ENCODE assay signal across 8 cellular contexts in the genomic region with DNA sequence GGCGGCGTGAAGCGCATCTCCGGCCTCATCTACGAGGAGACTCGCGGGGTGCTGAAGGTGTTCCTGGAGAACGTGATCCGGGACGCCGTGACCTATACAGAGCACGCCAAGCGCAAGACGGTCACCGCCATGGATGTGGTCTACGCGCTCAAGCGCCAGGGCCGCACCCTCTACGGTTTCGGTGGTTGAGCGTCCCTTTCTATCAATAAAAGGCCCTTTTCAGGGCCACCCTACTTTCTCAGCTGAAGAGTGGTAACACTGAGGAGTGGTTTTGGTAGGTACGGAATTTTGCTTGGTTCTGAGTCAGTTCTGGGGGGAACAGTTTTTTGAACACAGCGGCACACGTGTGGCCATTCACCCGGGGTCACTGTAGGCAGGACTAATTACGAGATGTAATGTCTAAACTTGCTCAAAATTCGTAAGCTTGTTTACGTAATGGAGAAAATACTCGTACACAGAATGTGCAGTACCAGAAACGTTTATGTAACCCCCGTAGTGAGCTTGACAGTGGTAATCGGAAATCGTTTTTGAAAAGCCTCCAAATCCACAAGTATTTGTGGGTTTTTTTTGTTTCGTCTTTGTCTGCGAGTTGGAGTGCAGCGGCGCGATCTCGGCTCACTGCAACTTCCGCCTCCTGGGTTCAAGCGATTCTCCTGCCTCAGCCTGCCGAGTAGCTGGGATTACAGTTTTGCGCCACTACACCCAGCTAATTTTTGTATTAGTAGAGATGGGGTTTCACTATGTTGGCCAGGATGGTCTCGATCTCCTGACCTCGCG.
DNase-seq lines count a peak whose midpoint lies in the region; ATAC-seq, FAIRE-seq and TF ChIP-seq lines count a peak whose summit lies in the region.
"Not testable (repeated sequence)": the region's sequence is repeated elsewhere in the genome, so short reads cannot be mapped to it uniquely, and the experiment has no call there.

No MANE protein-coding gene starts in this region.

- not testable (repeated sequence) for FAIRE-seq in A549 (lab: Jason Lieb, UNC)

- CTCF ChIA-PET in A549 (lab: Yijun Ruan, JAX), result interaction anchor here (0.9 to 1.5 kb wide), 3 partner anchors 66 to 647 kb away, joined by 4 read pairs; a partner anchor contains a TSS

- H3K4me3 ChIP-seq in A549 (peak overlapping the region; percentile 45), MG63 (peak overlapping the region; percentile 87), cardiac muscle cell (peak overlapping the region; percentile 74)

- TF ChIP-seq POLR2A in A549 (IDR thresholded peaks at IDR 0.05; ENCODE audit: low read length), result not testable (repeated sequence)

- H3K4me2 ChIP-seq in A549, result peak overlapping the region; percentile 64

- H3K27ac ChIP-seq in A549 (peak overlapping the region; percentile 66 to 85), cardiac muscle cell (peak overlapping the region; percentile 60)

- H3K36me3 ChIP-seq in MG63, cardiac muscle cell: not testable (repeated sequence)

- ATAC-seq in A549 (peak; percentile 84), GM18517 (IDR thresholded peaks at IDR 0.05; ENCODE audit: unreplicated experiment) (peak; percentile 51), HG02763 (IDR thresholded peaks at IDR 0.05; ENCODE audit: unreplicated experiment) (peak; percentile 51), SK-N-SH treated with all-trans-retinoic acid at 6 μM for 48 hours (peak; percentile 78), omental fat pad (ENCODE audit: low FRiP score) (peak; percentile 79)

- not testable (repeated sequence) for TF ChIP-seq RAD21 in A549 (conservative IDR thresholded peaks at IDR 0.05 in 1 of 2, IDR thresholded peaks at IDR 0.05 in 1 of 2)

- not testable (repeated sequence) for H3K9me3 ChIP-seq in A549; MG63; cardiac muscle cell (ENCODE audit: low read depth)

- H3K27me3 ChIP-seq in MG63, cardiac muscle cell: not testable (repeated sequence)

- H3K4me1 ChIP-seq in A549; cardiac muscle cell (ENCODE audit: low read depth): not testable (repeated sequence)

- peak in 1 of 2 experiments; percentile 42 for DNase-seq in A549 (ENCODE audit: low read depth in 1 of 2, low spot score in 1 of 2)
- DNase-seq in MG63, result peak; percentile 82
- peak; percentile 79 for DNase-seq in amniotic epithelial cell (ENCODE audit: low read depth)
- DNase-seq in cardiac muscle cell (ENCODE audit: low read depth in 1 of 2, low spot score in 1 of 2), result peak in 1 of 2 donors; percentile 85
- DNase-seq in omental fat pad (ENCODE audit: low spot score), result not testable (repeated sequence)

- TF ChIP-seq EP300 in A549 (IDR thresholded peaks at IDR 0.05), result not testable (repeated sequence)

- 53% methylated on average over 24 of the region's 47 CpGs for WGBS in A549 (ENCODE audit: missing lambda C conversion rate)

- not testable (repeated sequence) for TF ChIP-seq CTCF in A549 (IDR thresholded peaks at IDR 0.05); cardiac muscle cell (IDR thresholded peaks at IDR 0.05; ENCODE audit: low read depth, low read length); omental fat pad (IDR thresholded peaks at IDR 0.05)

- POLR2A ChIA-PET in A549 (lab: Yijun Ruan, JAX), result interaction anchor here (0.8 to 3.1 kb wide), 7 partner anchors 10 to 69 kb away, joined by 3 to 35 read pairs (median 15); a partner anchor contains a TSS

TF ChIP-seq in A549, 52 proteins besides CTCF, POLR2A, EP300 and RAD21:
- TF ChIP-seq HOXA7 (CRISPR knock-in tag; IDR thresholded peaks at IDR 0.05) (peak; percentile 71; the same call in 1 of the 2 replicates), FOSB (CRISPR knock-in tag; IDR thresholded peaks at IDR 0.05) (peak; percentile 75; the same call in 1 of the 2 replicates), TFCP2L1 (CRISPR knock-in tag; IDR thresholded peaks at IDR 0.05) (peak; percentile 78; the same call in 1 of the 2 replicates), TP53 (CRISPR knock-in tag; IDR thresholded peaks at IDR 0.05) (0 out of 2 replicates have a peak, but pooled peaks have one; percentile 34), JUN (IDR thresholded peaks at IDR 0.05) (peak; percentile 78 to 86; a peak in 3 of 5 replicates), RARB (CRISPR knock-in tag; IDR thresholded peaks at IDR 0.05) (peak; percentile 89)
- TF ChIP-seq, protein P1, sequence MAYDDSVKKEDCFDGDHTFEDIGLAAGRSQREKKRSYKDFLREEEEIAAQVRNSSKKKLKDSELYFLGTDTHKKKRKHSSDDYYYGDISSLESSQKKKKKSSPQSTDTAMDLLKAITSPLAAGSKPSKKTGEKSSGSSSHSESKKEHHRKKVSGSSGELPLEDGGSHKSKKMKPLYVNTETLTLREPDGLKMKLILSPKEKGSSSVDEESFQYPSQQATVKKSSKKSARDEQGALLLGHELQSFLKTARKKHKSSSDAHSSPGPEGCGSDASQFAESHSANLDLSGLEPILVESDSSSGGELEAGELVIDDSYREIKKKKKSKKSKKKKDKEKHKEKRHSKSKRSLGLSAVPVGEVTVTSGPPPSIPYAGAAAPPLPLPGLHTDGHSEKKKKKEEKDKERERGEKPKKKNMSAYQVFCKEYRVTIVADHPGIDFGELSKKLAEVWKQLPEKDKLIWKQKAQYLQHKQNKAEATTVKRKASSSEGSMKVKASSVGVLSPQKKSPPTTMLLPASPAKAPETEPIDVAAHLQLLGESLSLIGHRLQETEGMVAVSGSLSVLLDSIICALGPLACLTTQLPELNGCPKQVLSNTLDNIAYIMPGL (CRISPR knock-in tag; IDR thresholded peaks at IDR 0.05; ENCODE audit: borderline replicate concordance), result peak; percentile 33; the same call in 1 of the 2 replicates

TF ChIP-seq in SK-N-SH treated with all-trans-retinoic acid at 6 μM for 48 hours, 23 proteins besides CTCF, POLR2A, EP300 and RAD21:
- TF ChIP-seq, protein P2, sequence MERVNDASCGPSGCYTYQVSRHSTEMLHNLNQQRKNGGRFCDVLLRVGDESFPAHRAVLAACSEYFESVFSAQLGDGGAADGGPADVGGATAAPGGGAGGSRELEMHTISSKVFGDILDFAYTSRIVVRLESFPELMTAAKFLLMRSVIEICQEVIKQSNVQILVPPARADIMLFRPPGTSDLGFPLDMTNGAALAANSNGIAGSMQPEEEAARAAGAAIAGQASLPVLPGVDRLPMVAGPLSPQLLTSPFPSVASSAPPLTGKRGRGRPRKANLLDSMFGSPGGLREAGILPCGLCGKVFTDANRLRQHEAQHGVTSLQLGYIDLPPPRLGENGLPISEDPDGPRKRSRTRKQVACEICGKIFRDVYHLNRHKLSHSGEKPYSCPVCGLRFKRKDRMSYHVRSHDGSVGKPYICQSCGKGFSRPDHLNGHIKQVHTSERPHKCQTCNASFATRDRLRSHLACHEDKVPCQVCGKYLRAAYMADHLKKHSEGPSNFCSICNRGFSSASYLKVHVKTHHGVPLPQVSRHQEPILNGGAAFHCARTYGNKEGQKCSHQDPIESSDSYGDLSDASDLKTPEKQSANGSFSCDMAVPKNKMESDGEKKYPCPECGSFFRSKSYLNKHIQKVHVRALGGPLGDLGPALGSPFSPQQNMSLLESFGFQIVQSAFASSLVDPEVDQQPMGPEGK (CRISPR knock-in tag; IDR thresholded peaks at IDR 0.05; ENCODE audit: borderline replicate concordance), result peak; percentile 78; the same call in 1 of the 2 replicates
- TF ChIP-seq TCF4 (CRISPR knock-in tag; IDR thresholded peaks at IDR 0.05; ENCODE audit: borderline replicate concordance) (peak; percentile 44; the same call in 1 of the 2 replicates), RARB (CRISPR knock-in tag; IDR thresholded peaks at IDR 0.05) (peak; percentile 81; the same call in 1 of the 2 replicates), GLIS3 (CRISPR knock-in tag; IDR thresholded peaks at IDR 0.05) (peak; percentile 86), ESRRG (CRISPR knock-in tag; IDR thresholded peaks at IDR 0.05) (peak; percentile 68; the same call in 1 of the 2 replicates)
TF ChIP-seq in SK-N-SH treated with all-trans-retinoic acid at 6 μM for 48 hours: peak in this region for 5; not testable (repeated sequence) for 18.
